Comparison of ENCODE assay signal across 8 cellular contexts in genomic region chr9:71323357-71323756, GRCh38.
"Had no signal": no experiment of that assay in that cellular context is flagged by ENCODE, and none has a peak within 500 bp of the region (broad histone marks: within the 10 kb centered on the region; RNA-seq: fewer than 3 reads in every experiment).

No MANE protein-coding gene starts in this region.

- H3K36me3 Mint-ChIP-seq: IgD-negative memory B cell had no signal

- H3K4me3 ChIP-seq: K562 had no signal

- H3K27ac Mint-ChIP-seq: IgD-negative memory B cell had no signal

- DNase-seq: IMR-90, KBM-7, KG1 had no signal

- H3K4me2 ChIP-seq: KMS-11 had no signal

- H3K4me3 Mint-ChIP-seq: IgD-negative memory B cell had no signal

- H3K9ac ChIP-seq: KMS-11 had no signal

- H3K27ac ChIP-seq: HL-60, KMS-11 had no signal

- H3K4me1 Mint-ChIP-seq: IgD-negative memory B cell had no signal

- ATAC-seq: HepG2, K562 had no signal

- H3K9me3 Mint-ChIP-seq: IgD-negative memory B cell had no signal
